28 cellular contexts compared by ENCODE assay signal in the genomic region with DNA sequence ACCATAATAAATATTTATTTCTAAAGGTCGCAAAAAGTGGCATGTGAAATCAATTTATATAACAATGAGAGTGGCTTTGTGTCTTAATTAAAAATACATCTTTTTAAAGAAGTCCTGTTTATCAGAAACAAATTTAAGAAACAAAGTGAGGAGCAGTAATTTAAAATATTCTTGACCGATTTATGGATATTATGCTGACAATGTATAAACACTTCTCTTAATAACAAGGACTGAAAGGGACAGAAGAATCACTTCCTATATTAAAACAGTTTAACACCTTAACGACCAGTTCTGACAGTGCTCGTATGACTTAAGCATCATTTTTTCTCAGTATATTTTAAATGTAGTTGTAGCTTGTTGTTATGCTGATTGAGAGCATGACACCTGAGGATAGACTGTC.
"Had no signal": no experiment of that assay in that cellular context is flagged by ENCODE, and none has a peak within 500 bp of the region (broad histone marks: within the 10 kb centered on the region; RNA-seq: fewer than 3 reads in every experiment).

No MANE protein-coding gene starts in this region.

- H3K27ac ChIP-seq: colonic mucosa, epithelial cell of prostate, esophagus squamous epithelium, gastrocnemius medialis, heart right ventricle, left lung, lower lobe of right lung had no signal

- H3K4me1 ChIP-seq: colonic mucosa, esophagus squamous epithelium, gastrocnemius medialis, heart right ventricle, left lung, lower lobe of right lung had no signal

- ATAC-seq: effector memory CD8-positive, alpha-beta T cell; esophagus mucosa; gastrocnemius medialis; heart right ventricle; left cardiac atrium; left lung; left ventricle myocardium superior; lower lobe of right lung; mucosa of descending colon had no signal

- H3K4me1 Mint-ChIP-seq: mesothelial cell of epicardium, naive B cell had no signal

- H3K4me3 ChIP-seq: colonic mucosa, esophagus squamous epithelium, gastrocnemius medialis, heart right ventricle, left lung, lower lobe of right lung, mucosa of descending colon had no signal

- H3K27me3 Mint-ChIP-seq: dendritic cell treated with granulocyte-macrophage colony-stimulating factor and Interleukin-4, amounts not matched to agents 40 ng/mL and 50 ng/mL, for 4 days; effector memory CD8-positive, alpha-beta T cell; naive B cell had no signal

- H3K27me3 ChIP-seq: colonic mucosa, esophagus squamous epithelium, gastrocnemius medialis, heart right ventricle, left lung had no signal

- H3K9me3 ChIP-seq: colonic mucosa, esophagus squamous epithelium, gastrocnemius medialis, heart right ventricle, left lung, lower lobe of right lung, mucosa of descending colon had no signal

- H3K36me3 ChIP-seq: colonic mucosa, esophagus squamous epithelium, gastrocnemius medialis, heart right ventricle, left lung, lower lobe of right lung had no signal

- H3K27ac Mint-ChIP-seq: dendritic cell treated with granulocyte-macrophage colony-stimulating factor and Interleukin-4, amounts not matched to agents 40 ng/mL and 50 ng/mL, for 4 days; effector memory CD8-positive, alpha-beta T cell; endodermal cell; mesothelial cell of epicardium; naive B cell had no signal

- H3K9me3 Mint-ChIP-seq: dendritic cell treated with granulocyte-macrophage colony-stimulating factor and Interleukin-4, amounts not matched to agents 40 ng/mL and 50 ng/mL, for 4 days; endodermal cell; mesothelial cell of epicardium had no signal

- H3K36me3 Mint-ChIP-seq: mesothelial cell of epicardium, naive B cell had no signal

- DNase-seq: colonic mucosa; cortex of kidney; effector CD8-positive, alpha-beta T cell; effector memory CD8-positive, alpha-beta T cell; endodermal cell; erythroblast; esophagus squamous epithelium; foreskin fibroblast; foreskin melanocyte; gastrocnemius medialis; glutamatergic neuron; head of caudate nucleus; heart right ventricle; hippocampal formation; left cardiac atrium; left lung; left ventricle myocardium superior; lower lobe of right lung; mesenchymal stem cell; mucosa of descending colon; naive B cell had no signal

- FAIRE-seq: endometrium, islet of Langerhans, keratinocyte had no signal

- H3K4me3 Mint-ChIP-seq: dendritic cell treated with granulocyte-macrophage colony-stimulating factor and Interleukin-4, amounts not matched to agents 40 ng/mL and 50 ng/mL, for 4 days; effector memory CD8-positive, alpha-beta T cell; endodermal cell; mesothelial cell of epicardium; naive B cell had no signal
